ENCODE assay signal across 18 cellular contexts in the genomic region with DNA sequence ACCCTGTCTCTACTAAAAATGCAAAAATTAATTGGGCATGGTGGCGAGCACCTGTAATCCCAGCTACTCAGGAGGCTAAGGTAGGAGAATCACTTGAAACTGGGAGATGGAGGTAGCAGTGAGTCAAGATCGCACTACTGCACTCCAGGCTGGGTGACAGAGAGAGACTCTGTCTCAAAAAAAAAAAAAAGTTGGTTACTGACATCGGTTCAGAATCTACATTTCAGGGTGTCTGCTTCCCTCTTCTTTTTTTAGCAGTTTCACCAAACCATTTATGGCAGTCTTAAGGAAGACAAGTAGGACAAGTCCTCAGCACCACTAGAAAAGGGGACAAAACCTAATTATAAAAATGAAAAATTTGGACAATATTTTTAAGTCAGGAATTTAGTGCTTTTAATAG. TPM values are rescaled to one million over a fixed set of nuclear protein-coding genes. Genes with fewer than 3 reads are reported as not detected.
DNase-seq lines count a peak whose midpoint lies in the region; ATAC-seq and TF ChIP-seq lines count a peak whose summit lies in the region.
"Had no signal": no experiment of that assay in that cellular context is flagged by ENCODE, and none has a peak within 500 bp of the region (broad histone marks: within the 10 kb centered on the region; RNA-seq: fewer than 3 reads in every experiment).

No MANE protein-coding gene starts in this region.

- WGBS in suprapubic skin: 85% methylated on average over 3 of the region's 3 CpGs

- no peak for DNase-seq in activated naive CD4-positive, alpha-beta T cell treated with anti-CD3 and anti-CD28 coated beads, Interleukin-2, amount 10 ng/mL, durations not matched to agents 7 days and 5 days
- no peak for DNase-seq in activated naive CD4-positive, alpha-beta T cell treated with Interleukin-2 at 50 U/mL for 16 hours
- DNase-seq in NOMO-1 treated with DMSO at 0.1 percent for 48 hours (lab: John Stamatoyannopoulos, UW; ENCODE audit: unreplicated experiment): peak; percentile 76
- no peak for DNase-seq in suprapubic skin (ENCODE audit: low spot score in 2 of 2)
- DNase-seq in UCSD-AML1 (lab: John Stamatoyannopoulos, UW; ENCODE audit: unreplicated experiment): no peak
- no peak for DNase-seq in left lobe of liver (ENCODE audit: low spot score)
- DNase-seq in osteocyte (ENCODE audit: extremely low spot score, unreplicated experiment): no peak
- DNase-seq: activated CD4-positive, CD25-positive, alpha-beta regulatory T cell treated with anti-CD3 and anti-CD28 coated beads, Interleukin-2, amount 50 U/mL, for 72 hours; activated T-cell treated with anti-CD3 and anti-CD28 coated beads for 4 hours; amniotic stem cell; left lung; NCI-H2171; nephron progenitor cell; NK-92 treated with Interleukin-12 subunit alpha and Interleukin-12 subunit beta, amount 100 ng/mL, for 24 hours; stimulated activated naive CD8-positive, alpha-beta T cell treated with anti-CD3 and anti-CD28 coated beads, Interleukin-15, Interleukin-2, amounts not matched to agents 100 U/mL and 50 U/mL, for 24 hours had no signal

- TF ChIP-seq POLR2A in suprapubic skin (IDR thresholded peaks at IDR 0.05): no peak

- H3K4me1 ChIP-seq in suprapubic skin: peaks cover 35% of the 10 kb centered on the region

- peak overlapping the region; percentile 24 for H3K27ac ChIP-seq in suprapubic skin
- H3K27ac ChIP-seq: SK-N-MC had no signal

- no peak for TF ChIP-seq CTCF in suprapubic skin (IDR thresholded peaks at IDR 0.05)
- no peak for TF ChIP-seq CTCF in osteocyte (IDR thresholded peaks at IDR 0.05)

- no peaks in the 10 kb centered on the region for H3K27me3 Mint-ChIP-seq in activated naive CD4-positive, alpha-beta T cell treated with anti-CD3 and anti-CD28 coated beads, Interleukin-2, amount 10 ng/mL, durations not matched to agents 7 days and 5 days
- H3K27me3 Mint-ChIP-seq in dendritic cell treated with granulocyte-macrophage colony-stimulating factor and Interleukin-4, amounts not matched to agents 40 ng/mL and 50 ng/mL, for 4 days: no peaks in the 10 kb centered on the region
- H3K27me3 Mint-ChIP-seq in osteocyte (ENCODE audit: unreplicated experiment): no peaks in the 10 kb centered on the region

- peak overlapping the region; percentile 45 for H3K27ac Mint-ChIP-seq in activated naive CD4-positive, alpha-beta T cell treated with anti-CD3 and anti-CD28 coated beads, Interleukin-2, amount 10 ng/mL, durations not matched to agents 7 days and 5 days
- peak overlapping the region; percentile 98 for H3K27ac Mint-ChIP-seq in dendritic cell treated with granulocyte-macrophage colony-stimulating factor and Interleukin-4, amounts not matched to agents 40 ng/mL and 50 ng/mL, for 4 days
- H3K27ac Mint-ChIP-seq in osteocyte (ENCODE audit: unreplicated experiment): no peak overlapping the region
- H3K27ac Mint-ChIP-seq: nephron progenitor cell had no signal

- TF ChIP-seq EP300 in suprapubic skin (IDR thresholded peaks at IDR 0.05): no peak

- no peak for ATAC-seq in left lobe of liver
- ATAC-seq: left lung; stimulated activated naive CD8-positive, alpha-beta T cell treated with anti-CD3 and anti-CD28 coated beads, Interleukin-15, Interleukin-2, amounts not matched to agents 100 U/mL and 50 U/mL, for 24 hours had no signal

- H3K4me1 Mint-ChIP-seq in activated naive CD4-positive, alpha-beta T cell treated with anti-CD3 and anti-CD28 coated beads, Interleukin-2, amount 10 ng/mL, durations not matched to agents 7 days and 5 days: peaks cover 45% of the 10 kb centered on the region
- peaks cover 70% of the 10 kb centered on the region for H3K4me1 Mint-ChIP-seq in dendritic cell treated with granulocyte-macrophage colony-stimulating factor and Interleukin-4, amounts not matched to agents 40 ng/mL and 50 ng/mL, for 4 days (ENCODE audit: low read depth)
- peaks cover 29% of the 10 kb centered on the region for H3K4me1 Mint-ChIP-seq in osteocyte (ENCODE audit: unreplicated experiment)

- peaks cover 13% of the 10 kb centered on the region for H3K36me3 Mint-ChIP-seq in activated naive CD4-positive, alpha-beta T cell treated with anti-CD3 and anti-CD28 coated beads, Interleukin-2, amount 10 ng/mL, durations not matched to agents 7 days and 5 days
- H3K36me3 Mint-ChIP-seq in dendritic cell treated with granulocyte-macrophage colony-stimulating factor and Interleukin-4, amounts not matched to agents 40 ng/mL and 50 ng/mL, for 4 days (ENCODE audit: low read depth): peaks cover 17% of the 10 kb centered on the region
- peaks cover 1% of the 10 kb centered on the region for H3K36me3 Mint-ChIP-seq in osteocyte (ENCODE audit: unreplicated experiment)

- H3K4me3 ChIP-seq in suprapubic skin: no peak overlapping the region
- H3K4me3 ChIP-seq: coronary artery, left lung, SK-N-MC had no signal

- H3K27me3 ChIP-seq in suprapubic skin: no peaks in the 10 kb centered on the region
- H3K27me3 ChIP-seq: left lung had no signal

- no peaks in the 10 kb centered on the region for H3K9me3 Mint-ChIP-seq in activated naive CD4-positive, alpha-beta T cell treated with anti-CD3 and anti-CD28 coated beads, Interleukin-2, amount 10 ng/mL, durations not matched to agents 7 days and 5 days
- H3K9me3 Mint-ChIP-seq in dendritic cell treated with granulocyte-macrophage colony-stimulating factor and Interleukin-4, amounts not matched to agents 40 ng/mL and 50 ng/mL, for 4 days: no peaks in the 10 kb centered on the region
- H3K9me3 Mint-ChIP-seq in osteocyte (ENCODE audit: unreplicated experiment): no peaks in the 10 kb centered on the region
- H3K9me3 Mint-ChIP-seq: nephron progenitor cell had no signal

- H3K36me3 ChIP-seq in suprapubic skin: no peaks in the 10 kb centered on the region
- H3K36me3 ChIP-seq: left lung had no signal

- intact Hi-C loops in dendritic cell treated with granulocyte-macrophage colony-stimulating factor and Interleukin-4, amounts not matched to agents 40 ng/mL and 50 ng/mL, for 4 days (cut with micrococcal nuclease): loop anchor here (5.0 kb wide), 2 partner anchors 69 to 104 kb away; partner anchors contain the start of genes RHOA and TCTA

- no peaks in the 10 kb centered on the region for H3K9me3 ChIP-seq in suprapubic skin
- H3K9me3 ChIP-seq: left lung had no signal

- no peak overlapping the region for H3K4me3 Mint-ChIP-seq in activated naive CD4-positive, alpha-beta T cell treated with anti-CD3 and anti-CD28 coated beads, Interleukin-2, amount 10 ng/mL, durations not matched to agents 7 days and 5 days
- H3K4me3 Mint-ChIP-seq in dendritic cell treated with granulocyte-macrophage colony-stimulating factor and Interleukin-4, amounts not matched to agents 40 ng/mL and 50 ng/mL, for 4 days: peak overlapping the region; percentile 30
- no peak overlapping the region for H3K4me3 Mint-ChIP-seq in osteocyte (ENCODE audit: unreplicated experiment)
- H3K4me3 Mint-ChIP-seq: nephron progenitor cell had no signal

- CTCF ChIA-PET in activated naive CD4-positive, alpha-beta T cell treated with anti-CD3 and anti-CD28 coated beads, Interleukin-2, amount 10 ng/mL, durations not matched to agents 7 days and 5 days (lab: Charles Lee): interaction anchor here (0.7 to 1.4 kb wide), 2 partner anchors 10 to 86 kb away, joined by 3 to 4 read pairs; partner anchors contain the start of gene NICN1

RNA-seq across cellular contexts. Expression of gene USP4, which starts 3.3 kb away (rescaled TPM):
- 10 to 100 TPM; 29.1 to 76.8 (median 35.5) TPM for total RNA-seq in suprapubic skin
- total RNA-seq in left lobe of liver: 19.7 TPM
- total RNA-seq in osteocyte: 42.9 and 44.3 TPM in 2 replicates

RNA-seq across cellular contexts. Expression of gene GPX1, which starts 15.0 kb away (rescaled TPM):
- total RNA-seq in suprapubic skin (100 to 1,000 TPM; 115 to 130 (median 122) TPM), left lobe of liver (272 TPM), osteocyte (91.6 and 98.9 TPM in 2 replicates)
